1 cellular context compared by ENCODE assay signal in genomic region chr15:82709081-82709420, GRCh38.
TF ChIP-seq lines count a peak whose summit lies in the region.

No MANE protein-coding gene starts in this region.

TF ChIP-seq in H1, 55 proteins besides CTCF, POLR2A, EP300 and RAD21 (continued from another document):
- TF ChIP-seq TEAD4 (IDR thresholded peaks at IDR 0.05; ENCODE audit: low read depth, low read length), result 0 out of 2 replicates have a peak, but pooled peaks have one; percentile 6
- no peak for TF ChIP-seq MAX (IDR thresholded peaks at IDR 0.05)
- peak; percentile 45; the same call in 1 of the 2 replicates for TF ChIP-seq PHF8 (conservative IDR thresholded peaks at IDR 0.05; ENCODE audit: low read depth, low read length)
- TF ChIP-seq, protein P1, sequence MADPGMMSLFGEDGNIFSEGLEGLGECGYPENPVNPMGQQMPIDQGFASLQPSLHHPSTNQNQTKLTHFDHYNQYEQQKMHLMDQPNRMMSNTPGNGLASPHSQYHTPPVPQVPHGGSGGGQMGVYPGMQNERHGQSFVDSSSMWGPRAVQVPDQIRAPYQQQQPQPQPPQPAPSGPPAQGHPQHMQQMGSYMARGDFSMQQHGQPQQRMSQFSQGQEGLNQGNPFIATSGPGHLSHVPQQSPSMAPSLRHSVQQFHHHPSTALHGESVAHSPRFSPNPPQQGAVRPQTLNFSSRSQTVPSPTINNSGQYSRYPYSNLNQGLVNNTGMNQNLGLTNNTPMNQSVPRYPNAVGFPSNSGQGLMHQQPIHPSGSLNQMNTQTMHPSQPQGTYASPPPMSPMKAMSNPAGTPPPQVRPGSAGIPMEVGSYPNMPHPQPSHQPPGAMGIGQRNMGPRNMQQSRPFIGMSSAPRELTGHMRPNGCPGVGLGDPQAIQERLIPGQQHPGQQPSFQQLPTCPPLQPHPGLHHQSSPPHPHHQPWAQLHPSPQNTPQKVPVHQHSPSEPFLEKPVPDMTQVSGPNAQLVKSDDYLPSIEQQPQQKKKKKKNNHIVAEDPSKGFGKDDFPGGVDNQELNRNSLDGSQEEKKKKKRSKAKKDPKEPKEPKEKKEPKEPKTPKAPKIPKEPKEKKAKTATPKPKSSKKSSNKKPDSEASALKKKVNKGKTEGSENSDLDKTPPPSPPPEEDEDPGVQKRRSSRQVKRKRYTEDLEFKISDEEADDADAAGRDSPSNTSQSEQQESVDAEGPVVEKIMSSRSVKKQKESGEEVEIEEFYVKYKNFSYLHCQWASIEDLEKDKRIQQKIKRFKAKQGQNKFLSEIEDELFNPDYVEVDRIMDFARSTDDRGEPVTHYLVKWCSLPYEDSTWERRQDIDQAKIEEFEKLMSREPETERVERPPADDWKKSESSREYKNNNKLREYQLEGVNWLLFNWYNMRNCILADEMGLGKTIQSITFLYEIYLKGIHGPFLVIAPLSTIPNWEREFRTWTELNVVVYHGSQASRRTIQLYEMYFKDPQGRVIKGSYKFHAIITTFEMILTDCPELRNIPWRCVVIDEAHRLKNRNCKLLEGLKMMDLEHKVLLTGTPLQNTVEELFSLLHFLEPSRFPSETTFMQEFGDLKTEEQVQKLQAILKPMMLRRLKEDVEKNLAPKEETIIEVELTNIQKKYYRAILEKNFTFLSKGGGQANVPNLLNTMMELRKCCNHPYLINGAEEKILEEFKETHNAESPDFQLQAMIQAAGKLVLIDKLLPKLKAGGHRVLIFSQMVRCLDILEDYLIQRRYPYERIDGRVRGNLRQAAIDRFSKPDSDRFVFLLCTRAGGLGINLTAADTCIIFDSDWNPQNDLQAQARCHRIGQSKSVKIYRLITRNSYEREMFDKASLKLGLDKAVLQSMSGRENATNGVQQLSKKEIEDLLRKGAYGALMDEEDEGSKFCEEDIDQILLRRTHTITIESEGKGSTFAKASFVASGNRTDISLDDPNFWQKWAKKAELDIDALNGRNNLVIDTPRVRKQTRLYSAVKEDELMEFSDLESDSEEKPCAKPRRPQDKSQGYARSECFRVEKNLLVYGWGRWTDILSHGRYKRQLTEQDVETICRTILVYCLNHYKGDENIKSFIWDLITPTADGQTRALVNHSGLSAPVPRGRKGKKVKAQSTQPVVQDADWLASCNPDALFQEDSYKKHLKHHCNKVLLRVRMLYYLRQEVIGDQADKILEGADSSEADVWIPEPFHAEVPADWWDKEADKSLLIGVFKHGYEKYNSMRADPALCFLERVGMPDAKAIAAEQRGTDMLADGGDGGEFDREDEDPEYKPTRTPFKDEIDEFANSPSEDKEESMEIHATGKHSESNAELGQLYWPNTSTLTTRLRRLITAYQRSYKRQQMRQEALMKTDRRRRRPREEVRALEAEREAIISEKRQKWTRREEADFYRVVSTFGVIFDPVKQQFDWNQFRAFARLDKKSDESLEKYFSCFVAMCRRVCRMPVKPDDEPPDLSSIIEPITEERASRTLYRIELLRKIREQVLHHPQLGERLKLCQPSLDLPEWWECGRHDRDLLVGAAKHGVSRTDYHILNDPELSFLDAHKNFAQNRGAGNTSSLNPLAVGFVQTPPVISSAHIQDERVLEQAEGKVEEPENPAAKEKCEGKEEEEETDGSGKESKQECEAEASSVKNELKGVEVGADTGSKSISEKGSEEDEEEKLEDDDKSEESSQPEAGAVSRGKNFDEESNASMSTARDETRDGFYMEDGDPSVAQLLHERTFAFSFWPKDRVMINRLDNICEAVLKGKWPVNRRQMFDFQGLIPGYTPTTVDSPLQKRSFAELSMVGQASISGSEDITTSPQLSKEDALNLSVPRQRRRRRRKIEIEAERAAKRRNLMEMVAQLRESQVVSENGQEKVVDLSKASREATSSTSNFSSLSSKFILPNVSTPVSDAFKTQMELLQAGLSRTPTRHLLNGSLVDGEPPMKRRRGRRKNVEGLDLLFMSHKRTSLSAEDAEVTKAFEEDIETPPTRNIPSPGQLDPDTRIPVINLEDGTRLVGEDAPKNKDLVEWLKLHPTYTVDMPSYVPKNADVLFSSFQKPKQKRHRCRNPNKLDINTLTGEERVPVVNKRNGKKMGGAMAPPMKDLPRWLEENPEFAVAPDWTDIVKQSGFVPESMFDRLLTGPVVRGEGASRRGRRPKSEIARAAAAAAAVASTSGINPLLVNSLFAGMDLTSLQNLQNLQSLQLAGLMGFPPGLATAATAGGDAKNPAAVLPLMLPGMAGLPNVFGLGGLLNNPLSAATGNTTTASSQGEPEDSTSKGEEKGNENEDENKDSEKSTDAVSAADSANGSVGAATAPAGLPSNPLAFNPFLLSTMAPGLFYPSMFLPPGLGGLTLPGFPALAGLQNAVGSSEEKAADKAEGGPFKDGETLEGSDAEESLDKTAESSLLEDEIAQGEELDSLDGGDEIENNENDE (IDR thresholded peaks at IDR 0.05; ENCODE audit: insufficient replicate concordance, low read length), result no peak
- TF ChIP-seq ATF3 (IDR thresholded peaks at IDR 0.05; ENCODE audit: insufficient read depth, low read depth, low read length), result no peak
TF ChIP-seq in H1: peak in this region for 11.
